9 cellular contexts compared by ENCODE assay signal in genomic region chr2:42754021-42754775, GRCh38. TPM values are rescaled to one million over a fixed set of nuclear protein-coding genes. Genes with fewer than 3 reads are reported as not detected.
A peak's percentile ranks its signal among the peaks of the same experiment; 100 is the strongest.
DNase-seq lines count a peak whose midpoint lies in the region; ATAC-seq, FAIRE-seq and TF ChIP-seq lines count a peak whose summit lies in the region.
"Had no signal": no experiment of that assay in that cellular context is flagged by ENCODE, and none has a peak within 500 bp of the region (broad histone marks: within the 10 kb centered on the region; RNA-seq: fewer than 3 reads in every experiment).

No MANE protein-coding gene starts in this region.

- H3K9me3 Mint-ChIP-seq in nephron progenitor cell = no peaks in the 10 kb centered on the region

- H3K27ac ChIP-seq in kidney (ENCODE audit: low read depth in 2 of 2, low read length in 2 of 2) = peak overlapping the region in 1 of 2 donors; percentile 45
- H3K27ac ChIP-seq: cardiac muscle cell had no signal

- H3K9me3 ChIP-seq in T-helper 17 cell (ENCODE audit: control insufficient read depth, low read length, poor library complexity, severe bottlenecking) = no peaks in the 10 kb centered on the region
- H3K9me3 ChIP-seq in kidney (ENCODE audit: control insufficient read depth in 1 of 2, low read length in 2 of 2) = no peaks in the 10 kb centered on the region

- TF ChIP-seq CTCF in nephron progenitor cell (IDR thresholded peaks at IDR 0.05) = no peak
- no peak for TF ChIP-seq CTCF in kidney (IDR thresholded peaks at IDR 0.05; ENCODE audit: borderline replicate concordance, extremely low read depth, insufficient read depth)

- no peak for FAIRE-seq in kidney (lab: Jason Lieb, UNC)

- DNase-seq in T-helper 17 cell (no peak), nephron progenitor cell (no peak), NCI-H748 (lab: John Stamatoyannopoulos, UW; ENCODE audit: unreplicated experiment) (no peak), NCI-H526 (lab: John Stamatoyannopoulos, UW) (no peak), ureter (ENCODE audit: low spot score) (no peak), kidney (no peak)

- no peaks in the 10 kb centered on the region for H3K36me3 ChIP-seq in kidney (ENCODE audit: control insufficient read depth in 1 of 2, insufficient read depth in 2 of 2, low read length in 2 of 2)
- H3K36me3 ChIP-seq: cardiac muscle cell had no signal

- H3K36me3 Mint-ChIP-seq in T-helper 17 cell (ENCODE audit: low read depth) (peaks cover 15% of the 10 kb centered on the region), nephron progenitor cell (ENCODE audit: low read depth) (peaks cover 12% of the 10 kb centered on the region)

- H3K4me1 ChIP-seq in kidney (ENCODE audit: control insufficient read depth in 1 of 2, insufficient read depth in 1 of 2, low read depth in 1 of 2, low read length in 2 of 2) = peaks cover 0 to 5% of the 10 kb centered on the region in 2 donors

- peak; percentile 76 for ATAC-seq in GM18909 (IDR thresholded peaks at IDR 0.05; ENCODE audit: poor library complexity, unreplicated experiment)
- ATAC-seq in HG02973 (IDR thresholded peaks at IDR 0.05; ENCODE audit: unreplicated experiment) = peak; percentile 55
- ATAC-seq in T-helper 17 cell = peak; percentile 50

- H3K9ac ChIP-seq in kidney (ENCODE audit: low read length in 2 of 2) = no peak overlapping the region

- intact Hi-C loops in kidney (cut with DNase I) = no loop called here

- H3K4me1 Mint-ChIP-seq in T-helper 17 cell (peaks cover 13% of the 10 kb centered on the region), nephron progenitor cell (peaks cover 40% of the 10 kb centered on the region)

- H3K27me3 Mint-ChIP-seq in T-helper 17 cell = no peaks in the 10 kb centered on the region
- H3K27me3 Mint-ChIP-seq in nephron progenitor cell (ENCODE audit: low read depth, poor library complexity) = peaks cover 8% of the 10 kb centered on the region

- no peak overlapping the region for H3K4me3 ChIP-seq in kidney (ENCODE audit: low read length in 2 of 2)
- H3K4me3 ChIP-seq: cardiac muscle cell had no signal

- H3K4me3 Mint-ChIP-seq in T-helper 17 cell = no peak overlapping the region
- no peak overlapping the region for H3K4me3 Mint-ChIP-seq in nephron progenitor cell

- H3K27ac Mint-ChIP-seq in T-helper 17 cell (peak overlapping the region; percentile 37), nephron progenitor cell (peak overlapping the region; percentile 69)

RNA-seq across cellular contexts. Expression of gene OXER1, which starts 9.7 kb away (rescaled TPM):
- under 1 TPM in 1 of 2 donors, not detected in 1; 0.25 TPM for total RNA-seq in T-helper 17 cell
- total RNA-seq in ureter = 3.1 TPM
- 2.5 TPM for total RNA-seq in kidney
- polyA plus RNA-seq in kidney (ENCODE audit: insufficient read depth, low read depth, low replicate concordance) = 5.4 TPM

RNA-seq across cellular contexts. Expression of gene HAAO, which starts 38.2 kb away (rescaled TPM):
- under 1 TPM in 1 of 2 donors, not detected in 1; 0.37 TPM for total RNA-seq in T-helper 17 cell
- 14.1 TPM for total RNA-seq in ureter
- total RNA-seq in kidney = 16.2 TPM
- polyA plus RNA-seq in kidney (ENCODE audit: insufficient read depth, low read depth, low replicate concordance) = 57.2 TPM

Comparison
In these comparisons a context has a peak if more than half of its experiments do, and no peak if none do; other contexts are left out.
1. RNA of gene HAAO, which starts 38.2 kb away (total RNA-seq): 16.2 TPM in kidney (single experiment) and 14.1 TPM in ureter (single experiment); 0.37 TPM in T-helper 17 cell; every median in the first group is over 10 times any median in the second.
2. Peak in every context shown above with its lines, with median percentiles within 50 percentile points of each other: ATAC-seq.